ENCODE assay signal across 2 cellular contexts in the genomic region with DNA sequence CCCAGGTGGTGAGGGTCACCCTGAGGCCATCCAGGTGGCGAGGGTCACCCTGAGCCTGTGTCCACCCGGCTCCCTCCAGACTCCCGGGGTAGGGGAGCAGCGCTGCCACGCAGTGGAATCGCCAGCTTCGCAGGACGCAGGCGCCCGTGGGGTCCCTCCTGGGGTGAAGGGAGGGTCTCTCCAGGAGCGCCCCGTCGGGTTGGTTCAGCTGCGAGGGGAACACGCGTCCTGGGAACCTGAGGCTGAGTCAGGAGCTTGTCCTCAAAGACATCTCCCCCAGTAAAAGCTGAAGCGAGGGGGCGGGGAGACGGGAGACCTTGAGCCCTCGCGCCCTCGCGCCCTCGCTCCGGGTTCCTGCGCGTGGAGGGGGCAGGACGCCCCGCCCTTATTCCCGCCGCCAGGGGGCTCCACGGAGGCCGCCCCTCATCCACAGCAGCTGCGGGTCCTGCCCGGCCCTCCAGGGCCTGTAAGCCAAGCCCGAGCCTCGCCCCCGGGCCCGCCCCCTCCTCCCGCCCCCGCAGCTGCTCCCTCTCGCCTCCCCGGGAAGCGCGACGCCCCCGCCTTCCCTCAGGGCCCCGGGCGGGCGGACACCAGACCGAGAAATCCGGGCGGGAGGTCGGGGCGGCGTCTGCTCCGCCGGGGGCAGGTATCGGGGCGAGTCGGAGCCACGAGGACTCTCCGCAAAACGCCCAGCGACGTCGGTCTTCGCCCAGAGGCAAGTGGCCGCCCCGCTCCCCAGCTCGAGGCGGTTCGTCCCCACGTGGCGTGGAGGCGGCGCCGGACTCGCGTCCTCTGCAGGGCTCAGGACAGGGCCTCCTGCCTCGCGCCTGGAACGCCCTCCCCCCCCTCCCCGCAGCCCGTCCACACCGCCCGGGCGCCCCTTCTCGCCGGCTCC.
TF ChIP-seq lines count a peak whose summit lies in the region.

No MANE protein-coding gene starts in this region.

TF ChIP-seq in GM12878, 131 proteins besides CTCF, POLR2A, EP300 and RAD21:
- no peak for TF ChIP-seq YBX1 (IDR thresholded peaks at IDR 0.05)
- peak in 1 of 2 experiments; percentile 41; a peak in 2 of 3 replicates for TF ChIP-seq EGR1 (IDR thresholded peaks at IDR 0.05; ENCODE audit: borderline replicate concordance in 1 of 2, low read depth in 2 of 2, low read length in 2 of 2)

TF ChIP-seq in HepG2, 621 proteins besides CTCF, POLR2A, EP300 and RAD21:
- TF ChIP-seq SMAD1 (CRISPR knock-in tag; IDR thresholded peaks at IDR 0.05; ENCODE audit: borderline replicate concordance, low read depth) (no peak), STAG1 (CRISPR knock-in tag; IDR thresholded peaks at IDR 0.05) (0 out of 2 replicates have a peak, but pooled peaks have one; percentile 4), HOXA3 (CRISPR knock-in tag; IDR thresholded peaks at IDR 0.05) (0 out of 2 replicates have a peak, but pooled peaks have one; percentile 3)
- TF ChIP-seq, protein P1, sequence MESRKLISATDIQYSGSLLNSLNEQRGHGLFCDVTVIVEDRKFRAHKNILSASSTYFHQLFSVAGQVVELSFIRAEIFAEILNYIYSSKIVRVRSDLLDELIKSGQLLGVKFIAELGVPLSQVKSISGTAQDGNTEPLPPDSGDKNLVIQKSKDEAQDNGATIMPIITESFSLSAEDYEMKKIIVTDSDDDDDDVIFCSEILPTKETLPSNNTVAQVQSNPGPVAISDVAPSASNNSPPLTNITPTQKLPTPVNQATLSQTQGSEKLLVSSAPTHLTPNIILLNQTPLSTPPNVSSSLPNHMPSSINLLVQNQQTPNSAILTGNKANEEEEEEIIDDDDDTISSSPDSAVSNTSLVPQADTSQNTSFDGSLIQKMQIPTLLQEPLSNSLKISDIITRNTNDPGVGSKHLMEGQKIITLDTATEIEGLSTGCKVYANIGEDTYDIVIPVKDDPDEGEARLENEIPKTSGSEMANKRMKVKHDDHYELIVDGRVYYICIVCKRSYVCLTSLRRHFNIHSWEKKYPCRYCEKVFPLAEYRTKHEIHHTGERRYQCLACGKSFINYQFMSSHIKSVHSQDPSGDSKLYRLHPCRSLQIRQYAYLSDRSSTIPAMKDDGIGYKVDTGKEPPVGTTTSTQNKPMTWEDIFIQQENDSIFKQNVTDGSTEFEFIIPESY (CRISPR knock-in tag; IDR thresholded peaks at IDR 0.05): peak; percentile 84
